Comparison of ENCODE assay signal across 1 cellular context in the genomic region with DNA sequence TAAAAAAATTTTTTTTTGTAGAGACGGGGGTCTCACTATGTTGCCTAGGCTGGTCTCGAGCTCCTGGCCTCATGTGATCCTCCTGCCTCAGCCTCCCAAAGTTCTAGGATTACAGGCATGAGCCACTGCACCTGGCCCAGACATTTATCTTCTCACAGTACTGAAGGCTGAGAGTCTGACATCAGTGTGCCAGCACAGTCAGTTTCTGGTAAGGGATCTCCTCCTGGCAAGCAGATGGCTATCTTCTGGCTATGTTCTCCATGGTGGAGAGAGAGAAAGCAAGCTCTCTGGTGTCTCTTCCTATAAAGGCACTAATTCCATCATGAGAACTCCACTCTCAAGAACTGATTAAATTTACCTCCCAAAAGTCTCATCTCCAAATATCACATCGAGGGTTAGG.
TF ChIP-seq lines count a peak whose summit lies in the region.

No MANE protein-coding gene starts in this region.

TF ChIP-seq in SK-N-SH treated with all-trans-retinoic acid at 6 μM for 48 hours, 23 proteins besides CTCF, POLR2A, EP300 and RAD21 (continued from another document):
- TF ChIP-seq, protein P1, sequence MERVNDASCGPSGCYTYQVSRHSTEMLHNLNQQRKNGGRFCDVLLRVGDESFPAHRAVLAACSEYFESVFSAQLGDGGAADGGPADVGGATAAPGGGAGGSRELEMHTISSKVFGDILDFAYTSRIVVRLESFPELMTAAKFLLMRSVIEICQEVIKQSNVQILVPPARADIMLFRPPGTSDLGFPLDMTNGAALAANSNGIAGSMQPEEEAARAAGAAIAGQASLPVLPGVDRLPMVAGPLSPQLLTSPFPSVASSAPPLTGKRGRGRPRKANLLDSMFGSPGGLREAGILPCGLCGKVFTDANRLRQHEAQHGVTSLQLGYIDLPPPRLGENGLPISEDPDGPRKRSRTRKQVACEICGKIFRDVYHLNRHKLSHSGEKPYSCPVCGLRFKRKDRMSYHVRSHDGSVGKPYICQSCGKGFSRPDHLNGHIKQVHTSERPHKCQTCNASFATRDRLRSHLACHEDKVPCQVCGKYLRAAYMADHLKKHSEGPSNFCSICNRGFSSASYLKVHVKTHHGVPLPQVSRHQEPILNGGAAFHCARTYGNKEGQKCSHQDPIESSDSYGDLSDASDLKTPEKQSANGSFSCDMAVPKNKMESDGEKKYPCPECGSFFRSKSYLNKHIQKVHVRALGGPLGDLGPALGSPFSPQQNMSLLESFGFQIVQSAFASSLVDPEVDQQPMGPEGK (CRISPR knock-in tag; IDR thresholded peaks at IDR 0.05; ENCODE audit: borderline replicate concordance) = no peak
- TF ChIP-seq GLIS3 (CRISPR knock-in tag; IDR thresholded peaks at IDR 0.05) = no peak
- no peak for TF ChIP-seq TCF4 (CRISPR knock-in tag; IDR thresholded peaks at IDR 0.05; ENCODE audit: borderline replicate concordance)
- no peak for TF ChIP-seq ZC3H10 (CRISPR knock-in tag; IDR thresholded peaks at IDR 0.05)
- no peak for TF ChIP-seq ZNF70 (CRISPR knock-in tag; IDR thresholded peaks at IDR 0.05)
- TF ChIP-seq ZNF565 (CRISPR knock-in tag; conservative IDR thresholded peaks at IDR 0.05; ENCODE audit: low read depth) = no peak
- TF ChIP-seq, protein P2, sequence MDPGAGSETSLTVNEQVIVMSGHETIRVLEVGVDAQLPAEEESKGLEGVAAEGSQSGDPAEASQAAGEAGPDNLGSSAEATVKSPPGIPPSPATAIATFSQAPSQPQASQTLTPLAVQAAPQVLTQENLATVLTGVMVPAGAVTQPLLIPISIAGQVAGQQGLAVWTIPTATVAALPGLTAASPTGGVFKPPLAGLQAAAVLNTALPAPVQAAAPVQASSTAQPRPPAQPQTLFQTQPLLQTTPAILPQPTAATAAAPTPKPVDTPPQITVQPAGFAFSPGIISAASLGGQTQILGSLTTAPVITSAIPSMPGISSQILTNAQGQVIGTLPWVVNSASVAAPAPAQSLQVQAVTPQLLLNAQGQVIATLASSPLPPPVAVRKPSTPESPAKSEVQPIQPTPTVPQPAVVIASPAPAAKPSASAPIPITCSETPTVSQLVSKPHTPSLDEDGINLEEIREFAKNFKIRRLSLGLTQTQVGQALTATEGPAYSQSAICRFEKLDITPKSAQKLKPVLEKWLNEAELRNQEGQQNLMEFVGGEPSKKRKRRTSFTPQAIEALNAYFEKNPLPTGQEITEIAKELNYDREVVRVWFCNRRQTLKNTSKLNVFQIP (CRISPR knock-in tag; IDR thresholded peaks at IDR 0.05; ENCODE audit: borderline replicate concordance, low read depth) = no peak
- no peak for TF ChIP-seq PPARA (CRISPR knock-in tag; IDR thresholded peaks at IDR 0.05; ENCODE audit: borderline replicate concordance)
- TF ChIP-seq CSDC2 (CRISPR knock-in tag; IDR thresholded peaks at IDR 0.05) = no peak
- no peak for TF ChIP-seq ISL1 (CRISPR knock-in tag; IDR thresholded peaks at IDR 0.05)
- TF ChIP-seq, protein P3, sequence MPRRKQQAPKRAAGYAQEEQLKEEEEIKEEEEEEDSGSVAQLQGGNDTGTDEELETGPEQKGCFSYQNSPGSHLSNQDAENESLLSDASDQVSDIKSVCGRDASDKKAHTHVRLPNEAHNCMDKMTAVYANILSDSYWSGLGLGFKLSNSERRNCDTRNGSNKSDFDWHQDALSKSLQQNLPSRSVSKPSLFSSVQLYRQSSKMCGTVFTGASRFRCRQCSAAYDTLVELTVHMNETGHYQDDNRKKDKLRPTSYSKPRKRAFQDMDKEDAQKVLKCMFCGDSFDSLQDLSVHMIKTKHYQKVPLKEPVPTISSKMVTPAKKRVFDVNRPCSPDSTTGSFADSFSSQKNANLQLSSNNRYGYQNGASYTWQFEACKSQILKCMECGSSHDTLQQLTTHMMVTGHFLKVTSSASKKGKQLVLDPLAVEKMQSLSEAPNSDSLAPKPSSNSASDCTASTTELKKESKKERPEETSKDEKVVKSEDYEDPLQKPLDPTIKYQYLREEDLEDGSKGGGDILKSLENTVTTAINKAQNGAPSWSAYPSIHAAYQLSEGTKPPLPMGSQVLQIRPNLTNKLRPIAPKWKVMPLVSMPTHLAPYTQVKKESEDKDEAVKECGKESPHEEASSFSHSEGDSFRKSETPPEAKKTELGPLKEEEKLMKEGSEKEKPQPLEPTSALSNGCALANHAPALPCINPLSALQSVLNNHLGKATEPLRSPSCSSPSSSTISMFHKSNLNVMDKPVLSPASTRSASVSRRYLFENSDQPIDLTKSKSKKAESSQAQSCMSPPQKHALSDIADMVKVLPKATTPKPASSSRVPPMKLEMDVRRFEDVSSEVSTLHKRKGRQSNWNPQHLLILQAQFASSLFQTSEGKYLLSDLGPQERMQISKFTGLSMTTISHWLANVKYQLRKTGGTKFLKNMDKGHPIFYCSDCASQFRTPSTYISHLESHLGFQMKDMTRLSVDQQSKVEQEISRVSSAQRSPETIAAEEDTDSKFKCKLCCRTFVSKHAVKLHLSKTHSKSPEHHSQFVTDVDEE (CRISPR knock-in tag; IDR thresholded peaks at IDR 0.05) = no peak
- TF ChIP-seq ZFP30 (CRISPR knock-in tag; IDR thresholded peaks at IDR 0.05) = no peak
- TF ChIP-seq ZFP3 (CRISPR knock-in tag; IDR thresholded peaks at IDR 0.05) = no peak
TF ChIP-seq in SK-N-SH treated with all-trans-retinoic acid at 6 μM for 48 hours: peak in this region for 0.
